9 cellular contexts compared by ENCODE assay signal in genomic region chr6:422423-423061, GRCh38. TPM values are rescaled to one million over a fixed set of nuclear protein-coding genes. Genes with fewer than 3 reads are reported as not detected.
A peak's percentile ranks its signal among the peaks of the same experiment; 100 is the strongest.
DNase-seq lines count a peak whose midpoint lies in the region; ATAC-seq and TF ChIP-seq lines count a peak whose summit lies in the region.
"Had no signal": no experiment of that assay in that cellular context is flagged by ENCODE, and none has a peak within 500 bp of the region (broad histone marks: within the 10 kb centered on the region; RNA-seq: fewer than 3 reads in every experiment).

No MANE protein-coding gene starts in this region.

- H3K9me3 Mint-ChIP-seq in activated CD4-positive, alpha-beta memory T cell treated with anti-CD3 and anti-CD28 coated beads, Interleukin-2, amount 10 ng/mL, durations not matched to agents 7 days and 5 days = peaks cover 13% of the 10 kb centered on the region
- H3K9me3 Mint-ChIP-seq in immature natural killer cell = no peaks in the 10 kb centered on the region

- no peak overlapping the region for H3K4me3 Mint-ChIP-seq in activated CD4-positive, alpha-beta memory T cell treated with anti-CD3 and anti-CD28 coated beads, Interleukin-2, amount 10 ng/mL, durations not matched to agents 7 days and 5 days
- peak overlapping the region; percentile 12 to 69 (median 48) for H3K4me3 Mint-ChIP-seq in immature natural killer cell

- CTCF ChIA-PET in activated CD4-positive, alpha-beta memory T cell treated with anti-CD3 and anti-CD28 coated beads, Interleukin-2, amount 10 ng/mL, durations not matched to agents 7 days and 5 days (lab: Charles Lee) = interaction anchor here (0.6 to 0.8 kb wide), 6 partner anchors 14 to 299 kb away, joined by 3 to 6 read pairs (median 3); no protein-coding TSS in a partner anchor

- no peak overlapping the region for H3K27ac ChIP-seq in heart right ventricle
- H3K27ac ChIP-seq: C4-2B had no signal

- WGBS in heart right ventricle, 2 donors = 81 to 87% methylated on average over 6 of the region's 6 CpGs

- peaks cover 0 to 15% (median 4%) of the 10 kb centered on the region in 11 donors for H3K9me3 ChIP-seq in heart right ventricle

- no peaks in the 10 kb centered on the region for H3K36me3 ChIP-seq in heart right ventricle

- intact Hi-C loops in heart right ventricle (cut with DNase I) = no loop called here

- TF ChIP-seq CTCF in heart right ventricle (IDR thresholded peaks at IDR 0.05) = no peak

- DNase-seq in SIG-M5 treated with dmso at 0.1 percent for 504 hours (lab: John Stamatoyannopoulos, UW; ENCODE audit: unreplicated experiment) (peak; percentile 17), SIG-M5 (lab: John Stamatoyannopoulos, UW) (no peak), immature natural killer cell (peak; percentile 70 to 78 (median 75)), NCI-H345 (lab: John Stamatoyannopoulos, UW) (no peak), heart right ventricle (no peak), OCI-M1 (lab: John Stamatoyannopoulos, UW) (no peak)
- peak; percentile 77 for DNase-seq in activated CD4-positive, alpha-beta memory T cell treated with anti-CD3 and anti-CD28 coated beads, Interleukin-2, amount 10 ng/mL, durations not matched to agents 7 days and 5 days

- ATAC-seq in HG03196 (IDR thresholded peaks at IDR 0.05; ENCODE audit: unreplicated experiment) = peak; percentile 74
- no peak for ATAC-seq in heart right ventricle

- H3K27me3 Mint-ChIP-seq in activated CD4-positive, alpha-beta memory T cell treated with anti-CD3 and anti-CD28 coated beads, Interleukin-2, amount 10 ng/mL, durations not matched to agents 7 days and 5 days = no peaks in the 10 kb centered on the region
- H3K27me3 Mint-ChIP-seq in immature natural killer cell (ENCODE audit: low read depth in 3 of 3) = peaks cover 0 to 8% (median 3%) of the 10 kb centered on the region in 3 donors

- POLR2A ChIA-PET in activated CD4-positive, alpha-beta memory T cell treated with anti-CD3 and anti-CD28 coated beads, Interleukin-2, amount 10 ng/mL, durations not matched to agents 7 days and 5 days (lab: Charles Lee) = interaction anchor here (0.6 to 1.6 kb wide), 11 partner anchors 8 to 210 kb away, joined by 3 to 8 read pairs (median 4); no protein-coding TSS in a partner anchor

- peaks cover 12% of the 10 kb centered on the region for H3K36me3 Mint-ChIP-seq in activated CD4-positive, alpha-beta memory T cell treated with anti-CD3 and anti-CD28 coated beads, Interleukin-2, amount 10 ng/mL, durations not matched to agents 7 days and 5 days (ENCODE audit: low read depth)
- H3K36me3 Mint-ChIP-seq in immature natural killer cell = peaks cover 0 to under 1% (median 0%) of the 10 kb centered on the region in 3 donors

- H3K27me3 ChIP-seq in heart right ventricle = peaks cover 0 to 11% (median 4%) of the 10 kb centered on the region in 7 donors

- H3K4me1 Mint-ChIP-seq in activated CD4-positive, alpha-beta memory T cell treated with anti-CD3 and anti-CD28 coated beads, Interleukin-2, amount 10 ng/mL, durations not matched to agents 7 days and 5 days = peaks cover 19% of the 10 kb centered on the region
- H3K4me1 Mint-ChIP-seq in immature natural killer cell = peaks cover 22 to 24% of the 10 kb centered on the region in 2 donors

- no peak overlapping the region for H3K27ac Mint-ChIP-seq in activated CD4-positive, alpha-beta memory T cell treated with anti-CD3 and anti-CD28 coated beads, Interleukin-2, amount 10 ng/mL, durations not matched to agents 7 days and 5 days
- peak overlapping the region in 4 of 6 donors; percentile 51 to 85 (median 69) for H3K27ac Mint-ChIP-seq in immature natural killer cell

- no peak overlapping the region for H3K4me3 ChIP-seq in heart right ventricle

- no peaks in the 10 kb centered on the region for H3K4me1 ChIP-seq in heart right ventricle

RNA-seq across cellular contexts. Expression of gene IRF4, which starts 31.0 kb away (rescaled TPM):
- total RNA-seq in activated CD4-positive, alpha-beta memory T cell treated with anti-CD3 and anti-CD28 coated beads, Interleukin-2, amount 10 ng/mL, durations not matched to agents 7 days and 5 days = 100 to 1,000 TPM; 171 to 178 TPM
- polyA plus RNA-seq in immature natural killer cell = under 1 TPM; 0.41 to 0.98 (median 0.51) TPM
- 1 to 10 TPM in 2 of 10 donors, under 1 TPM in 7, not detected in 1; 0.05 to 3.6 (median 0.32) TPM for total RNA-seq in heart right ventricle
- under 1 TPM; 0.04 to 0.15 TPM for polyA plus RNA-seq in heart right ventricle

Comparison
In these comparisons a context has a peak if more than half of its experiments do, and no peak if none do; other contexts are left out.
1. DNase-seq: peak in SIG-M5 treated with dmso at 0.1 percent for 504 hours (single experiment), activated CD4-positive, alpha-beta memory T cell treated with anti-CD3 and anti-CD28 coated beads, Interleukin-2, amount 10 ng/mL, durations not matched to agents 7 days and 5 days (single experiment) and immature natural killer cell (3 of 3); none in SIG-M5 (single experiment), NCI-H345 (single experiment), heart right ventricle (0 of 2) and OCI-M1 (single experiment).
2. RNA of gene IRF4, which starts 31.0 kb away (total RNA-seq): 171 to 178 TPM in activated CD4-positive, alpha-beta memory T cell treated with anti-CD3 and anti-CD28 coated beads, Interleukin-2, amount 10 ng/mL, durations not matched to agents 7 days and 5 days; 0.05 to 3.6 TPM in heart right ventricle; every median in the first group is over 10 times any median in the second.